In the genomic region with DNA sequence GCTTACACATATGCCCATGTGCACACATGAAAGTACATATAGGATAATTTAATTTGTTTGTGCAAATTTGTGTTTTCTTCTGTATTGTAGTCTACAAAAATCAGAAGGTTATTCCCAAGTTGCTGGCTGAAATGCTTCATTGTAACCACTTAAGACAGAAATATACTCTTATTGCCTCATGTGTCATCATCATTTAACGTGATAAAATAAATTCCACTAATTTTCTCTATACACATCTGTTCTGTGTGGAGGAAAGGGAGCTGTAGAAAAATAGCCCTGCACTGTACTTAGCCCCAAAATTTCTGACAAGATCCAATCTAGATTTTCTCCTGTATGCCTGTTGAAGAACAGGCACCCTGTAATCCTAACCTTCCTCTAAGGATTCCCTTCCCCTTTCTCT, we compare ENCODE assay signal across 7 cellular contexts.
"Had no signal": no experiment of that assay in that cellular context is flagged by ENCODE, and none has a peak within 500 bp of the region (broad histone marks: within the 10 kb centered on the region; RNA-seq: fewer than 3 reads in every experiment).

No MANE protein-coding gene starts in this region.

- FAIRE-seq: H1, H54, HTR-8/SVneo had no signal

- H3K4me2 ChIP-seq: GM23338 had no signal

- H2AFZ ChIP-seq: GM23338 had no signal

- H3K4me3 ChIP-seq: GM23338 had no signal

- ATAC-seq: GM23338 had no signal

- DNase-seq: H9, HCEC 1CT, IMR-90 had no signal
